Comparison of ENCODE assay signal across 17 cellular contexts in the genomic region with DNA sequence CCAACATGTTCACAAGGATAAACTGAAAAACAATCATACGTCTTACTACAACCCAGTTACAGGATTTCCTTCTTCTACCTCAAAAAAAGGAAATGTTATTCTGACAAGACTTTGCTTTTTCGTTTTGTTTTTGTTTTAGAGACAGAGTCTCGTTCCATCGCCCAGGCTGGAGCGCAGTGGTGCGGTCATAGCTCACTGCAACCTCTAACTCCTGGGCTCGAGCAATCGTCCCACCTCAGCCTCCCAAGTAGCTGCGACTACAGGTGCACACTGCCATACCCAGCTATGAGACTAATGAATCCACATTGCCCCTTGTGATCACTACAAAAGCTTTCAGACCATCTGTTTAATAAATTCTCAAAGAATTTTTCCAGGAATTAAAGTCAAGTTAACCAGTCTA. TPM values are rescaled to one million over a fixed set of nuclear protein-coding genes. Genes with fewer than 3 reads are reported as not detected.
DNase-seq lines count a peak whose midpoint lies in the region; ATAC-seq and TF ChIP-seq lines count a peak whose summit lies in the region.
"Had no signal": no experiment of that assay in that cellular context is flagged by ENCODE, and none has a peak within 500 bp of the region (broad histone marks: within the 10 kb centered on the region; RNA-seq: fewer than 3 reads in every experiment).

No MANE protein-coding gene starts in this region.

- H3K36me3 Mint-ChIP-seq in activated CD4-positive, alpha-beta T cell treated with anti-CD3 and anti-CD28 coated beads, Interleukin-2, amount 10 ng/mL, durations not matched to agents 24 days and 14 days (ENCODE audit: low read depth) = peaks cover 31% of the 10 kb centered on the region
- H3K36me3 Mint-ChIP-seq in neural crest cell (ENCODE audit: low read depth) = peaks cover 25% of the 10 kb centered on the region
- H3K36me3 Mint-ChIP-seq in naive thymus-derived CD4-positive, alpha-beta T cell = peaks cover 0 to 26% (median 12%) of the 10 kb centered on the region in 5 donors

- CTCF ChIA-PET in naive thymus-derived CD4-positive, alpha-beta T cell (lab: Charles Lee) = interaction anchor here (0.6 kb wide), 1 partner anchor 20 kb away, joined by 3 read pairs; no protein-coding TSS in a partner anchor

- intact Hi-C loops in activated CD4-positive, alpha-beta T cell treated with anti-CD3 and anti-CD28 coated beads, Interleukin-2, amount 10 ng/mL, durations not matched to agents 24 days and 14 days (cut with micrococcal nuclease) = no loop called here
- intact Hi-C loops in naive thymus-derived CD4-positive, alpha-beta T cell (cut with micrococcal nuclease) = no loop called here

- peak; percentile 50 for DNase-seq in activated CD4-positive, alpha-beta T cell treated with anti-CD3 and anti-CD28 coated beads, Interleukin-2, amount 10 ng/mL, durations not matched to agents 24 days and 14 days
- no peak for DNase-seq in activated CD4-positive, alpha-beta T cell treated with anti-CD3 and anti-CD28 coated beads for 1 hour
- no peak for DNase-seq in neural crest cell (ENCODE audit: low read depth, low spot score)
- DNase-seq in stimulated activated naive CD8-positive, alpha-beta T cell treated with anti-CD3 and anti-CD28 coated beads, Interleukin-15, amount 100 ng/mL, for 72 hours = no peak
- no peak for DNase-seq in naive thymus-derived CD4-positive, alpha-beta T cell
- DNase-seq: AML-193; Caco-2; Calu3; CD4-positive, alpha-beta T cell; CD8-positive, alpha-beta T cell; DMS79 treated with DMSO at 0.1 percent for 48 hours; GF-D8 had no signal

- POLR2A ChIA-PET in naive thymus-derived CD4-positive, alpha-beta T cell (lab: Charles Lee) = no interaction called here

- peaks cover 0 to 10% (median 0%) of the 10 kb centered on the region in 3 experiments for H3K36me3 ChIP-seq in naive thymus-derived CD4-positive, alpha-beta T cell (ENCODE audit: control insufficient read depth in 2 of 3, insufficient read depth in 3 of 3, low read length in 3 of 3)

- H3K4me1 ChIP-seq in naive thymus-derived CD4-positive, alpha-beta T cell (ENCODE audit: control insufficient read depth in 2 of 2, insufficient read depth in 2 of 2, low read length in 2 of 2) = no peaks in the 10 kb centered on the region
- H3K4me1 ChIP-seq: A549; BLaER1 treated with 17β-estradiol and CSF1 and Interleukin-3, amounts not matched to agents 10 nM and 100 nM; Caco-2 had no signal

- no peak for TF ChIP-seq CTCF in neural crest cell (conservative IDR thresholded peaks at IDR 0.05)

- H3K27me3 Mint-ChIP-seq in activated CD4-positive, alpha-beta T cell treated with anti-CD3 and anti-CD28 coated beads, Interleukin-2, amount 10 ng/mL, durations not matched to agents 24 days and 14 days = no peaks in the 10 kb centered on the region
- H3K27me3 Mint-ChIP-seq in neural crest cell (ENCODE audit: low read depth) = no peaks in the 10 kb centered on the region
- no peaks in the 10 kb centered on the region for H3K27me3 Mint-ChIP-seq in stimulated activated naive CD8-positive, alpha-beta T cell treated with anti-CD3 and anti-CD28 coated beads, Interleukin-15, amount 100 ng/mL, for 72 hours
- no peaks in the 10 kb centered on the region for H3K27me3 Mint-ChIP-seq in naive thymus-derived CD4-positive, alpha-beta T cell
- H3K27me3 Mint-ChIP-seq: B cell; CD4-positive, alpha-beta T cell had no signal

- no peaks in the 10 kb centered on the region for H3K9me3 Mint-ChIP-seq in activated CD4-positive, alpha-beta T cell treated with anti-CD3 and anti-CD28 coated beads, Interleukin-2, amount 10 ng/mL, durations not matched to agents 24 days and 14 days
- no peaks in the 10 kb centered on the region for H3K9me3 Mint-ChIP-seq in neural crest cell
- H3K9me3 Mint-ChIP-seq in stimulated activated naive CD8-positive, alpha-beta T cell treated with anti-CD3 and anti-CD28 coated beads, Interleukin-15, amount 100 ng/mL, for 72 hours = no peaks in the 10 kb centered on the region
- H3K9me3 Mint-ChIP-seq in naive thymus-derived CD4-positive, alpha-beta T cell = peaks cover 0 to 2% (median 0%) of the 10 kb centered on the region in 11 donors
- H3K9me3 Mint-ChIP-seq: CD4-positive, alpha-beta T cell; CD8-positive, alpha-beta T cell had no signal

- no peak for ATAC-seq in stimulated activated naive CD8-positive, alpha-beta T cell treated with anti-CD3 and anti-CD28 coated beads, Interleukin-15, amount 100 ng/mL, for 72 hours
- ATAC-seq in naive thymus-derived CD4-positive, alpha-beta T cell = no peak
- ATAC-seq: A549; CD8-positive, alpha-beta T cell had no signal

- peaks cover 9% of the 10 kb centered on the region for H3K4me1 Mint-ChIP-seq in activated CD4-positive, alpha-beta T cell treated with anti-CD3 and anti-CD28 coated beads, Interleukin-2, amount 10 ng/mL, durations not matched to agents 24 days and 14 days
- H3K4me1 Mint-ChIP-seq in neural crest cell = no peaks in the 10 kb centered on the region
- H3K4me1 Mint-ChIP-seq in stimulated activated naive CD8-positive, alpha-beta T cell treated with anti-CD3 and anti-CD28 coated beads, Interleukin-15, amount 100 ng/mL, for 72 hours = peaks cover 5% of the 10 kb centered on the region
- peaks cover 0 to 18% (median 0%) of the 10 kb centered on the region in 7 donors for H3K4me1 Mint-ChIP-seq in naive thymus-derived CD4-positive, alpha-beta T cell
- H3K4me1 Mint-ChIP-seq: B cell had no signal

- no peak overlapping the region for H3K4me3 ChIP-seq in naive thymus-derived CD4-positive, alpha-beta T cell (ENCODE audit: low read length)
- H3K4me3 ChIP-seq: A549; BLaER1 treated with 17β-estradiol and CSF1 and Interleukin-3, amounts not matched to agents 10 nM and 100 nM had no signal

- no peaks in the 10 kb centered on the region for H3K27me3 ChIP-seq in naive thymus-derived CD4-positive, alpha-beta T cell (ENCODE audit: control insufficient read depth in 2 of 2, insufficient read depth in 2 of 2, low read length in 2 of 2)
- H3K27me3 ChIP-seq: BLaER1 treated with 17β-estradiol and CSF1 and Interleukin-3, amounts not matched to agents 10 nM and 100 nM had no signal

- no peak overlapping the region for H3K27ac Mint-ChIP-seq in activated CD4-positive, alpha-beta T cell treated with anti-CD3 and anti-CD28 coated beads, Interleukin-2, amount 10 ng/mL, durations not matched to agents 24 days and 14 days
- H3K27ac Mint-ChIP-seq in neural crest cell (ENCODE audit: unreplicated experiment) = peak overlapping the region; percentile 27
- H3K27ac Mint-ChIP-seq in stimulated activated naive CD8-positive, alpha-beta T cell treated with anti-CD3 and anti-CD28 coated beads, Interleukin-15, amount 100 ng/mL, for 72 hours = no peak overlapping the region
- H3K27ac Mint-ChIP-seq in naive thymus-derived CD4-positive, alpha-beta T cell = no peak overlapping the region
- H3K27ac Mint-ChIP-seq: B cell; CD4-positive, alpha-beta T cell; CD8-positive, alpha-beta T cell had no signal

- H3K4me3 Mint-ChIP-seq in activated CD4-positive, alpha-beta T cell treated with anti-CD3 and anti-CD28 coated beads, Interleukin-2, amount 10 ng/mL, durations not matched to agents 24 days and 14 days = no peak overlapping the region
- H3K4me3 Mint-ChIP-seq in neural crest cell = no peak overlapping the region
- H3K4me3 Mint-ChIP-seq in stimulated activated naive CD8-positive, alpha-beta T cell treated with anti-CD3 and anti-CD28 coated beads, Interleukin-15, amount 100 ng/mL, for 72 hours = no peak overlapping the region
- no peak overlapping the region for H3K4me3 Mint-ChIP-seq in naive thymus-derived CD4-positive, alpha-beta T cell
- H3K4me3 Mint-ChIP-seq: B cell; CD4-positive, alpha-beta T cell; CD8-positive, alpha-beta T cell had no signal

- no peaks in the 10 kb centered on the region for H3K9me3 ChIP-seq in naive thymus-derived CD4-positive, alpha-beta T cell (ENCODE audit: control insufficient read depth in 2 of 3, low read length in 3 of 3)
- H3K9me3 ChIP-seq: A549; BLaER1 treated with 17β-estradiol and CSF1 and Interleukin-3, amounts not matched to agents 10 nM and 100 nM; Caco-2 had no signal

- no peak overlapping the region for H3K27ac ChIP-seq in naive thymus-derived CD4-positive, alpha-beta T cell (ENCODE audit: low read depth, low read length)
- H3K27ac ChIP-seq: 22Rv1; A549; BLaER1 treated with 17β-estradiol and CSF1 and Interleukin-3, amounts not matched to agents 10 nM and 100 nM; C4-2B had no signal

RNA-seq across cellular contexts. Expression of a gene that starts 8.8 kb away (rescaled TPM):
- 26.5 and 29.3 TPM in 2 replicates for total RNA-seq in activated CD4-positive, alpha-beta T cell treated with anti-CD3 and anti-CD28 coated beads, Interleukin-2, amount 10 ng/mL, durations not matched to agents 24 days and 14 days
- total RNA-seq in neural crest cell = 38.6 and 39.0 TPM in 2 replicates
- total RNA-seq in naive thymus-derived CD4-positive, alpha-beta T cell = 10 to 100 TPM; 13.1 to 25.2 (median 22.4) TPM
- polyA plus RNA-seq in naive thymus-derived CD4-positive, alpha-beta T cell = 1 to 10 TPM; 6.7 to 8.6 TPM

RNA-seq across cellular contexts. Expression of a gene that starts 39.5 kb away (rescaled TPM):
- total RNA-seq in activated CD4-positive, alpha-beta T cell treated with anti-CD3 and anti-CD28 coated beads, Interleukin-2, amount 10 ng/mL, durations not matched to agents 24 days and 14 days = 60.5 and 62.2 TPM in 2 replicates
- total RNA-seq in neural crest cell = 119 and 128 TPM in 2 replicates
- total RNA-seq in naive thymus-derived CD4-positive, alpha-beta T cell = 10 to 100 TPM; 11.0 to 58.1 (median 13.5) TPM
- polyA plus RNA-seq in naive thymus-derived CD4-positive, alpha-beta T cell = 10 to 100 TPM; 40.4 to 48.7 TPM

RNA-seq across cellular contexts. Expression of a gene that starts 40.1 kb away (rescaled TPM):
- total RNA-seq in activated CD4-positive, alpha-beta T cell treated with anti-CD3 and anti-CD28 coated beads, Interleukin-2, amount 10 ng/mL, durations not matched to agents 24 days and 14 days = 29.7 and 32.6 TPM in 2 replicates
- total RNA-seq in neural crest cell = 77.2 and 78.8 TPM in 2 replicates
- total RNA-seq in naive thymus-derived CD4-positive, alpha-beta T cell = 10 to 100 TPM in 1 of 5 experiments, 1 to 10 TPM in 1, under 1 TPM in 3; 0.61 to 41.9 (median 1.00) TPM
- polyA plus RNA-seq in naive thymus-derived CD4-positive, alpha-beta T cell = under 1 TPM; 0.07 to 0.55 TPM
